ENCODE assay signal across 11 cellular contexts in the genomic region with DNA sequence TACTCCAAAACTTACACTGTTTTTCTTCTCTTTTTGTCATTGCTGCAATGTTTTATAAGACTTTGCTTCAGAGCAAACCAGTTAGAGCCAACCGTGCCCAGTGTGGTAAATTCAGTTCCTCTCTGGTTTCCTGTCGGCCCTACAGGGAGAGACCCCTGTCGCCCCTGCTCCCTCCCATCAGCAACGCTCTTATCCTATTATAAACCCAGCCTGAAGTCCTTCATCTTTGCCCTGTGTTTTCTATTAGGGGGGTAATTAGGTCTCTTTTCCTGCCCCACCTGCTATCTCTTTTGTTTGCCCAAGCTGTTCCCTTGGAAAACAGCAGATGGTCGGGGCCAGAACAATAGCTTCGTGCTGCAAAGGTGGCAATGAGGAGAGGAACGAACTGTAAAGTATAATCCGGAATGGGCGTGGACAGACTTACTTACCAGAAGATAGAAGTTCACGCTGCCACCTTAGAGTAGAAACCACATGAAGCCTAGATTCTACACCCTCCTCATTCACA. TPM values are rescaled to one million over a fixed set of nuclear protein-coding genes. Genes with fewer than 3 reads are reported as not detected.
DNase-seq lines count a peak whose midpoint lies in the region; ATAC-seq and TF ChIP-seq lines count a peak whose summit lies in the region.
"Had no signal": no experiment of that assay in that cellular context is flagged by ENCODE, and none has a peak within 500 bp of the region (broad histone marks: within the 10 kb centered on the region; RNA-seq: fewer than 3 reads in every experiment).

No MANE protein-coding gene starts in this region.

- peaks cover 0 to 3% (median 0%) of the 10 kb centered on the region in 7 donors for H3K9me3 Mint-ChIP-seq in CD14-positive monocyte
- no peaks in the 10 kb centered on the region for H3K9me3 Mint-ChIP-seq in effector memory CD8-positive, alpha-beta T cell

- intact Hi-C loops in CD14-positive monocyte (cut with micrococcal nuclease) (no loop called here), stomach (cut with DNase I; ENCODE audit: low total_unique reads) (no loop called here)

- no peaks in the 10 kb centered on the region for H3K27me3 Mint-ChIP-seq in CD14-positive monocyte (ENCODE audit: low read depth in 3 of 3)
- H3K27me3 Mint-ChIP-seq in effector memory CD8-positive, alpha-beta T cell, result peaks cover 0 to 8% of the 10 kb centered on the region in 2 donors

- 25 to 43% (median 32%) methylated on average over 10 of the region's 10 CpGs for WGBS in stomach, 5 donors

- H3K27ac Mint-ChIP-seq in CD14-positive monocyte, result peak overlapping the region; percentile 55 to 91 (median 90)
- peak overlapping the region in 1 of 2 donors; percentile 83 for H3K27ac Mint-ChIP-seq in effector memory CD8-positive, alpha-beta T cell

- H3K4me3 ChIP-seq in stomach (no peak overlapping the region), right atrium auricular region (no peak overlapping the region)
- H3K4me3 ChIP-seq: adrenal gland had no signal

- peaks cover 10 to 24% of the 10 kb centered on the region in 2 donors for H3K36me3 Mint-ChIP-seq in CD14-positive monocyte
- H3K36me3 Mint-ChIP-seq in effector memory CD8-positive, alpha-beta T cell (ENCODE audit: insufficient read depth), result no peaks in the 10 kb centered on the region

- H3K4me1 Mint-ChIP-seq in CD14-positive monocyte, result peaks cover 53% of the 10 kb centered on the region
- H3K4me1 Mint-ChIP-seq in effector memory CD8-positive, alpha-beta T cell (ENCODE audit: low read depth in 2 of 2), result peaks cover 7 to 14% of the 10 kb centered on the region in 2 donors

- H3K9me3 ChIP-seq in stomach (no peaks in the 10 kb centered on the region), right atrium auricular region (no peaks in the 10 kb centered on the region)
- H3K9me3 ChIP-seq: adrenal gland had no signal

- H3K4me3 Mint-ChIP-seq in CD14-positive monocyte, result peak overlapping the region; percentile 32 to 83
- H3K4me3 Mint-ChIP-seq in effector memory CD8-positive, alpha-beta T cell, result peak overlapping the region; percentile 55 to 68

- TF ChIP-seq EP300 in stomach (IDR thresholded peaks at IDR 0.05), result no peak

- H3K36me3 ChIP-seq in stomach (no peaks in the 10 kb centered on the region), right atrium auricular region (no peaks in the 10 kb centered on the region)
- H3K36me3 ChIP-seq: adrenal gland had no signal

- no peaks in the 10 kb centered on the region for H3K27me3 ChIP-seq in stomach
- H3K27me3 ChIP-seq in right atrium auricular region, result no peaks in the 10 kb centered on the region
- H3K27me3 ChIP-seq: adrenal gland had no signal

- H3K4me1 ChIP-seq in stomach (peaks cover 0 to 24% (median 6%) of the 10 kb centered on the region in 4 donors), right atrium auricular region (no peaks in the 10 kb centered on the region)
- H3K4me1 ChIP-seq: adrenal gland had no signal

- TF ChIP-seq CTCF in CD14-positive monocyte (IDR thresholded peaks at IDR 0.05) (no peak), stomach (IDR thresholded peaks at IDR 0.05) (no peak), right atrium auricular region (IDR thresholded peaks at IDR 0.05) (no peak)

- DNase-seq in CD14-positive monocyte (ENCODE audit: low spot score) (no peak), Kasumi-1 (lab: John Stamatoyannopoulos, UW) (peak; percentile 93 to 96), NCI-H524 (lab: John Stamatoyannopoulos, UW) (peak; percentile 99 to 100), stomach (no peak), right atrium auricular region (ENCODE audit: low spot score) (no peak)
- no peak for DNase-seq in effector memory CD8-positive, alpha-beta T cell
- DNase-seq: adrenal gland, erythroblast had no signal

- H3K27ac ChIP-seq in stomach, result peak overlapping the region in 1 of 5 donors; percentile 37
- no peak overlapping the region for H3K27ac ChIP-seq in right atrium auricular region
- H3K27ac ChIP-seq: adrenal gland had no signal

- TF ChIP-seq POLR2A in stomach (IDR thresholded peaks at IDR 0.05), result no peak

- ATAC-seq in effector memory CD8-positive, alpha-beta T cell (replicated peaks), result peak; percentile 87
- ATAC-seq in GM21367 (IDR thresholded peaks at IDR 0.05; ENCODE audit: unreplicated experiment) (no peak), GM19397 (IDR thresholded peaks at IDR 0.05; ENCODE audit: unreplicated experiment) (no peak)
- ATAC-seq: left lobe of liver had no signal

RNA-seq across cellular contexts. Expression of a gene that starts 21.4 kb away (rescaled TPM):
- polyA plus RNA-seq in CD14-positive monocyte, result 100 to 1,000 TPM in 1 of 2 donors, 10 to 100 TPM in 1; 92.9 to 107 TPM
- 10 to 100 TPM; 12.3 to 31.0 (median 19.8) TPM for total RNA-seq in stomach
- polyA plus RNA-seq in stomach, result 1 to 10 TPM in 2 of 3 donors, under 1 TPM in 1; 0.93 to 4.9 (median 3.0) TPM
- 1 to 10 TPM; 1.6 to 2.1 TPM for total RNA-seq in right atrium auricular region

Comparison
In these comparisons a context has a peak if more than half of its experiments do, and no peak if none do; other contexts are left out.
1. DNase-seq: peak in Kasumi-1 (2 of 2) and NCI-H524 (2 of 2); none in CD14-positive monocyte (single experiment), effector memory CD8-positive, alpha-beta T cell (0 of 3), stomach (single experiment) and right atrium auricular region (single experiment).
2. RNA of a gene that starts 21.4 kb away (total RNA-seq): 12.3 to 31.0 TPM in stomach; 1.6 to 2.1 TPM in right atrium auricular region; every median in the first group is over 4 times any median in the second.